ENCODE assay signal across 21 cellular contexts in genomic region chr17:32992360-32993033, GRCh38. TPM values are rescaled to one million over a fixed set of nuclear protein-coding genes. Genes with fewer than 3 reads are reported as not detected.
DNase-seq lines count a peak whose midpoint lies in the region; ATAC-seq, FAIRE-seq and TF ChIP-seq lines count a peak whose summit lies in the region.
"Had no signal": no experiment of that assay in that cellular context is flagged by ENCODE, and none has a peak within 500 bp of the region (broad histone marks: within the 10 kb centered on the region; RNA-seq: fewer than 3 reads in every experiment).

No MANE protein-coding gene starts in this region.

- no peak overlapping the region for H3K27ac Mint-ChIP-seq in activated CD8-positive, alpha-beta T cell treated with anti-CD3 and anti-CD28 coated beads for 36 hours
- H3K27ac Mint-ChIP-seq: CD4-positive, alpha-beta T cell; GM23338 had no signal

- H3K9me2 ChIP-seq in MM.1S (replicated peaks; ENCODE audit: insufficient read depth, low read length): no peaks in the 10 kb centered on the region

- H3K4me3 ChIP-seq in MM.1S (ENCODE audit: low read length): no peak overlapping the region
- no peak overlapping the region for H3K4me3 ChIP-seq in K562
- H3K4me3 ChIP-seq: BLaER1, GM23338, Peyer's patch had no signal

- H3K9ac ChIP-seq in MM.1S (ENCODE audit: low read length): no peak overlapping the region
- H3K9ac ChIP-seq in K562 (ENCODE audit: insufficient read depth in 1 of 2, low read depth in 2 of 2, low read length in 2 of 2): peak overlapping the region in 1 of 2 experiments; percentile 55; a peak in 1 of 4 replicates
- H3K9ac ChIP-seq: BLaER1 had no signal

- no peak for TF ChIP-seq CTCF in MM.1S (IDR thresholded peaks at IDR 0.05; ENCODE audit: low read length)
- no peak for TF ChIP-seq CTCF in K562 (IDR thresholded peaks at IDR 0.05 in 2 of 3, conservative IDR thresholded peaks at IDR 0.05 in 1 of 3; ENCODE audit: insufficient read depth in 2 of 3, low read depth in 1 of 3, low read length in 3 of 3)
- no peak for TF ChIP-seq CTCF in activated CD8-positive, alpha-beta T cell treated with anti-CD3 and anti-CD28 coated beads for 36 hours (IDR thresholded peaks at IDR 0.05)

- H2AFZ ChIP-seq in MM.1S (ENCODE audit: low read length): no peak overlapping the region
- peak overlapping the region; percentile 80 for H2AFZ ChIP-seq in K562 (ENCODE audit: low read depth, low read length)
- H2AFZ ChIP-seq: GM23338 had no signal

- no peaks in the 10 kb centered on the region for H3K4me1 Mint-ChIP-seq in activated CD8-positive, alpha-beta T cell treated with anti-CD3 and anti-CD28 coated beads for 36 hours (ENCODE audit: low read depth)
- H3K4me1 Mint-ChIP-seq: GM23338 had no signal

- 19% methylated on average over 13 of the region's 13 CpGs for WGBS in K562 (ENCODE audit: insufficient coverage, low coverage, missing lambda C conversion rate)

- BruUV-seq in K562 (replicated peaks; lab: Mats Ljungman, UMichigan): no TSS peak

- H3K27me3 ChIP-seq in MM.1S (replicated peaks; ENCODE audit: insufficient read depth, low read length) (no peaks in the 10 kb centered on the region), K562 (ENCODE audit: control insufficient read depth in 2 of 2, insufficient read depth in 2 of 2, low read length in 2 of 2) (no peaks in the 10 kb centered on the region)
- H3K27me3 ChIP-seq: BLaER1, Peyer's patch had no signal

- H3K4me3 Mint-ChIP-seq in activated CD8-positive, alpha-beta T cell treated with anti-CD3 and anti-CD28 coated beads for 36 hours: no peak overlapping the region
- H3K4me3 Mint-ChIP-seq: CD4-positive, alpha-beta T cell; GM23338 had no signal

- H3F3A ChIP-seq in MM.1S (ENCODE audit: insufficient read depth, low read length): peaks cover 18% of the 10 kb centered on the region

- TF ChIP-seq RAD21 in K562 (CRISPR knock-in tag; conservative IDR thresholded peaks at IDR 0.05 in 1 of 2, IDR thresholded peaks at IDR 0.05 in 1 of 2): no peak

- H4K20me1 ChIP-seq in MM.1S (ENCODE audit: insufficient read depth, low read length): no peaks in the 10 kb centered on the region
- H4K20me1 ChIP-seq in K562 (replicated peaks; ENCODE audit: control insufficient read depth, insufficient read depth, low read length): no peaks in the 10 kb centered on the region
- H4K20me1 ChIP-seq: BLaER1 had no signal

- H3K27ac ChIP-seq in MM.1S (ENCODE audit: low read length) (no peak overlapping the region), K562 (ENCODE audit: extremely low read depth, low read depth, low read length) (no peak overlapping the region; the same call in 2 of the 3 replicates)
- H3K27ac ChIP-seq: BLaER1, Peyer's patch had no signal

- intact Hi-C loops in K562 (cut with micrococcal nuclease): no loop called here
- intact Hi-C loops in activated CD8-positive, alpha-beta T cell treated with anti-CD3 and anti-CD28 coated beads for 36 hours (cut with micrococcal nuclease): no loop called here

- H3K79me2 ChIP-seq in MM.1S (ENCODE audit: low read length): no peaks in the 10 kb centered on the region
- no peaks in the 10 kb centered on the region for H3K79me2 ChIP-seq in K562 (ENCODE audit: control insufficient read depth, insufficient read depth, low read length)

- H3K36me3 ChIP-seq in MM.1S (replicated peaks; ENCODE audit: insufficient read depth, low read length): no peaks in the 10 kb centered on the region
- H3K36me3 ChIP-seq in K562 (ENCODE audit: control insufficient read depth, insufficient read depth, low read length): no peaks in the 10 kb centered on the region
- H3K36me3 ChIP-seq: BLaER1, Peyer's patch had no signal

- peak; percentile 82 for FAIRE-seq in K562 (lab: Jason Lieb, UNC)
- FAIRE-seq: HTR-8/SVneo had no signal

- no peaks in the 10 kb centered on the region for H3K9me1 ChIP-seq in K562 (ENCODE audit: control insufficient read depth, insufficient read depth, low read length)

- H3K4me2 ChIP-seq in MM.1S (ENCODE audit: low read depth, low read length) (no peak overlapping the region), K562 (ENCODE audit: insufficient read depth, low read length) (peak overlapping the region; percentile 32)
- H3K4me2 ChIP-seq: BLaER1, GM23338 had no signal

- peak; percentile 31 for DNase-seq in MM.1S
- peak; percentile 44 to 62 (median 55) for DNase-seq in K562 (ENCODE audit: extremely low read depth in 1 of 4, low spot score in 3 of 4)
- DNase-seq in myocyte (ENCODE audit: low read depth): peak; percentile 39
- no peak for DNase-seq in NCI-H2196 (lab: John Stamatoyannopoulos, UW; ENCODE audit: unreplicated experiment)
- no peak for DNase-seq in activated naive CD4-positive, alpha-beta T cell treated with Interleukin-2 at 50 U/mL for 16 hours
- no peak for DNase-seq in activated CD8-positive, alpha-beta T cell treated with anti-CD3 and anti-CD28 coated beads for 36 hours
- DNase-seq in stimulated activated CD4-positive, alpha-beta T cell treated with anti-CD3 and anti-CD28 coated beads, Interleukin-15, amount 100 ng/mL, for 24 hours: no peak
- DNase-seq: CD4-positive, alpha-beta T cell; COR-L47; DMS79; Karpas-422; NCI-H1694 treated with DMSO at 0.1 percent for 48 hours; NCI-H2227 treated with DMSO at 0.1 percent for 48 hours; NCI-H510A; Peyer's patch had no signal

- H3K4me1 ChIP-seq in MM.1S (ENCODE audit: low read length) (peaks cover 38% of the 10 kb centered on the region), K562 (replicated peaks in 1 of 2; ENCODE audit: control insufficient read depth in 2 of 2, insufficient read depth in 2 of 2, low read length in 2 of 2) (peaks cover 14 to 18% of the 10 kb centered on the region in 2 experiments; a peak in 4 of 5 replicates)
- H3K4me1 ChIP-seq: Peyer's patch had no signal

- in situ Hi-C loops in K562 (cut with MboI): no loop called here

- CTCF ChIA-PET in K562 (lab: Yijun Ruan, JAX; ENCODE audit: low intra/inter-chr PET ratio): interaction anchor here (0.5 kb wide), 1 partner anchor 19 kb away, joined by 4 read pairs; no protein-coding TSS in a partner anchor
- CTCF ChIA-PET in activated CD8-positive, alpha-beta T cell treated with anti-CD3 and anti-CD28 coated beads for 36 hours (lab: Charles Lee): no interaction called here

- no peaks in the 10 kb centered on the region for H3K36me3 Mint-ChIP-seq in activated CD8-positive, alpha-beta T cell treated with anti-CD3 and anti-CD28 coated beads for 36 hours (ENCODE audit: low read depth)

- POLR2A ChIA-PET in K562 (lab: Yijun Ruan, JAX): interaction anchor here (0.7 kb wide), 1 partner anchor 220 kb away, joined by 4 read pairs; no protein-coding TSS in a partner anchor
- POLR2A ChIA-PET in activated CD8-positive, alpha-beta T cell treated with anti-CD3 and anti-CD28 coated beads for 36 hours (lab: Charles Lee): interaction anchor here (1.0 to 1.1 kb wide), 2 partner anchors 82 to 147 kb away, joined by 3 read pairs; no protein-coding TSS in a partner anchor

- no peaks in the 10 kb centered on the region for H3K9me3 ChIP-seq in MM.1S (replicated peaks; ENCODE audit: insufficient read depth, low read length)
- H3K9me3 ChIP-seq in K562 (replicated peaks; ENCODE audit: control insufficient read depth, insufficient read depth, low read depth, low read length): peaks cover 5% of the 10 kb centered on the region; the same call in 1 of the 2 replicates
- H3K9me3 ChIP-seq: Peyer's patch had no signal

- no peak for TF ChIP-seq EP300 in K562 (IDR thresholded peaks at IDR 0.05; ENCODE audit: low read length)

- peaks cover 11% of the 10 kb centered on the region for H3K9me3 Mint-ChIP-seq in activated CD8-positive, alpha-beta T cell treated with anti-CD3 and anti-CD28 coated beads for 36 hours

- TF ChIP-seq POLR2A in K562 (conservative IDR thresholded peaks at IDR 0.05): no peak

- peaks cover 10% of the 10 kb centered on the region for H3K27me3 Mint-ChIP-seq in activated CD8-positive, alpha-beta T cell treated with anti-CD3 and anti-CD28 coated beads for 36 hours

- ATAC-seq in K562: peak; percentile 67
- no peak for ATAC-seq in activated CD8-positive, alpha-beta T cell treated with anti-CD3 and anti-CD28 coated beads for 36 hours
- ATAC-seq: GM23338, HCT116, SK-N-SH treated with all-trans-retinoic acid at 6 μM for 48 hours had no signal

TF ChIP-seq in K562, 482 proteins besides CTCF, POLR2A, EP300 and RAD21 (continues in another document):
- no peak for TF ChIP-seq SAFB (IDR thresholded peaks at IDR 0.05; ENCODE audit: borderline replicate concordance, low read depth, low read length)
- no peak for TF ChIP-seq PURB (CRISPR knock-in tag; IDR thresholded peaks at IDR 0.05; ENCODE audit: low read depth)
- no peak for TF ChIP-seq ZNF354B (CRISPR knock-in tag; IDR thresholded peaks at IDR 0.05)
- 0 out of 2 replicates have a peak, but pooled peaks have one; percentile 26 for TF ChIP-seq SMARCC2 (IDR thresholded peaks at IDR 0.05; ENCODE audit: low read depth)
- no peak for TF ChIP-seq GTF2E2 (tag; IDR thresholded peaks at IDR 0.05)
- TF ChIP-seq POLR3A (IDR thresholded peaks at IDR 0.05; ENCODE audit: borderline replicate concordance, extremely low read depth, insufficient read depth, insufficient read length): no peak
- peak; percentile 38; the same call in 1 of the 2 replicates for TF ChIP-seq L3MBTL2 (IDR thresholded peaks at IDR 0.05)

RNA-seq across cellular contexts. Expression of gene SPACA3, which starts 0.8 kb away (rescaled TPM):
- total RNA-seq in K562 (2011; cell fraction: chromatin; rRNA removed; ENCODE audit: low replicate concordance): not detected in 2 replicates
- not detected in 2 replicates for total RNA-seq in K562 (2011; cell fraction: nucleolus; rRNA removed)
- total RNA-seq in K562 (2011; cell fraction: nucleoplasm; rRNA removed): not detected in 2 replicates
- total RNA-seq in K562 (2014; rRNA removed) (not detected in 2 replicates), K562 (2014; rRNA removed; fragmentation: Illumina TruSeq; extraction: Trizol) (not detected in 2 replicates), K562 (2015; rRNA removed; fragmentation: Illumina TruSeq; extraction: Trizol) (not detected in 2 replicates), K562 (2021) (not detected in 2 replicates), myocyte (0.36 and 1.6 TPM in 2 replicates)
- polyA plus RNA-seq in K562 (2011; rRNA removed) (not detected in 2 replicates), K562 (2014; fragmentation: Illumina TruSeq; extraction: Trizol) (not detected in 2 replicates), K562 (2014; fragmentation: Nextera tagmentation; extraction: Ambion mirVana) (under 1 TPM; 0.10 to 0.20 TPM), K562 (2014; rRNA removed) (not detected in 2 replicates)
- polyA plus RNA-seq in K562 (2011; cell fraction: cytosol; rRNA removed): 0.10 and 0.12 TPM in 2 replicates
- not detected in 2 replicates for polyA plus RNA-seq in K562 (2011; cell fraction: nucleus; rRNA removed)
- polyA plus RNA-seq in K562 (2012): 0.13 and 0.25 TPM in 2 replicates
- 0.54 TPM in 1 of 2 replicates, not detected in the other for polyA minus RNA-seq in K562 (2011; rRNA and poly(A)+ RNA removed)
- polyA minus RNA-seq in K562 (2011; cell fraction: cytosol; rRNA and poly(A)+ RNA removed): not detected in 2 replicates
- polyA minus RNA-seq in K562 (2011; cell fraction: nucleus; rRNA and poly(A)+ RNA removed): not detected in 2 replicates
- 0.86 TPM for polyA plus RNA-seq in myocyte (2012)
- not detected for total RNA-seq in activated CD8-positive, alpha-beta T cell treated with anti-CD3 and anti-CD28 coated beads for 36 hours
- total RNA-seq: CD4-positive, alpha-beta T cell; GM23338; M059J; Peyer's patch had no signal
- polyA plus RNA-seq: GM23338 had no signal

Comparison
In these comparisons a context has a peak if more than half of its experiments do, and no peak if none do; other contexts are left out.
1. DNase-seq: peak in MM.1S (single experiment), K562 (4 of 4) and myocyte (single experiment); none in NCI-H2196 (single experiment), activated naive CD4-positive, alpha-beta T cell treated with Interleukin-2 at 50 U/mL for 16 hours (single experiment), activated CD8-positive, alpha-beta T cell treated with anti-CD3 and anti-CD28 coated beads for 36 hours (single experiment) and stimulated activated CD4-positive, alpha-beta T cell treated with anti-CD3 and anti-CD28 coated beads, Interleukin-15, amount 100 ng/mL, for 24 hours (single experiment).